1 cellular context compared by ENCODE assay signal in the genomic region with DNA sequence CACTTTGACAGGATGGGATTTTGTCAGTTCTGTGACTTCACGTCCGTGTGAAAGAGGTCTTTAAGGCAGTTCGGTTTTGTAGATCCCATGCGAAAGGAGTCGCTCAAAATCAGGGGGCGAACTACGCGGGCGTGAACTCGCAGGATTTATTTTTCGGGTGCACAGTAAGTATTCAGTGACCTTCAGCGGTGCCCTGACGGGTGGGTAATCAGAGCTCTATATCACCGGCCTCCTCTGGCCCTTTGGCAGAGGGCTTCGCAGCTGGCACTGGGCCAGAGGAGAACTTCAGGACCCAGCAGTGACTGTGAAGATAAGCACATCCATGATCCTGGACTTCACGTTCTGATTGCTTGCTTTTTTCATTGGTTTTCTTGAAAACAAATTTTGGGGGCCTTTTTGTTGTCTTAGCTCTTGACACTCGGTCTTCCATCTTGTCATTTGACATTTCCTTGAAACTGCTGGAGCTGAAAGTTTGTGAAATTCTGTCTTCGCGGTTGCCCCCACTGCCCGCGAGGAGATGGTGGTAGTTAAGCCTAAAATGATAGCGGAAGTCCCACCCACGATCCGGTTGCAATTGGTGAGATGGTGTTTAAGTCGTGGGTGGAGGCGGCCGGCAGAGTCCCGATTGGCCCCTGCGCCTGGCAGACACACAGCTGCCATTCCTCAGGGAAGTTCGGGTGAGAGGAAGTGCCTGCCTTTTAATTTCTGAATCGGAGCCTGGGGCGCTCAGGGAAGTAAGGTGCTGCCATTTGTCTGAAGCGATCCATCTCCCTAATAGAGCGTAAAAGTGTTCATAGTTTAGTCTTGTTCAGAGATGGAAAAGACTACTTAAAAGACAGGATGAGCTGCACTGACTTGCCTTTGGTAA.
TF ChIP-seq lines count a peak whose summit lies in the region.

A gene (minus strand): TSS at position 535 of the 868 bp plus-strand sequence. CDS start 872 bp downstream, outside the sequence.

TF ChIP-seq in K562, 482 proteins besides CTCF, POLR2A, EP300 and RAD21 (continued from another document and continues in another):
- TF ChIP-seq TOE1 (IDR thresholded peaks at IDR 0.05; ENCODE audit: borderline replicate concordance) = no peak
- TF ChIP-seq TOE1 (CRISPR knock-in tag; IDR thresholded peaks at IDR 0.05; ENCODE audit: borderline replicate concordance, low read depth) = no peak
- peak; percentile 47; the same call in 1 of the 2 replicates for TF ChIP-seq MIER1 (IDR thresholded peaks at IDR 0.05; ENCODE audit: low read depth)
- TF ChIP-seq, protein P1, sequence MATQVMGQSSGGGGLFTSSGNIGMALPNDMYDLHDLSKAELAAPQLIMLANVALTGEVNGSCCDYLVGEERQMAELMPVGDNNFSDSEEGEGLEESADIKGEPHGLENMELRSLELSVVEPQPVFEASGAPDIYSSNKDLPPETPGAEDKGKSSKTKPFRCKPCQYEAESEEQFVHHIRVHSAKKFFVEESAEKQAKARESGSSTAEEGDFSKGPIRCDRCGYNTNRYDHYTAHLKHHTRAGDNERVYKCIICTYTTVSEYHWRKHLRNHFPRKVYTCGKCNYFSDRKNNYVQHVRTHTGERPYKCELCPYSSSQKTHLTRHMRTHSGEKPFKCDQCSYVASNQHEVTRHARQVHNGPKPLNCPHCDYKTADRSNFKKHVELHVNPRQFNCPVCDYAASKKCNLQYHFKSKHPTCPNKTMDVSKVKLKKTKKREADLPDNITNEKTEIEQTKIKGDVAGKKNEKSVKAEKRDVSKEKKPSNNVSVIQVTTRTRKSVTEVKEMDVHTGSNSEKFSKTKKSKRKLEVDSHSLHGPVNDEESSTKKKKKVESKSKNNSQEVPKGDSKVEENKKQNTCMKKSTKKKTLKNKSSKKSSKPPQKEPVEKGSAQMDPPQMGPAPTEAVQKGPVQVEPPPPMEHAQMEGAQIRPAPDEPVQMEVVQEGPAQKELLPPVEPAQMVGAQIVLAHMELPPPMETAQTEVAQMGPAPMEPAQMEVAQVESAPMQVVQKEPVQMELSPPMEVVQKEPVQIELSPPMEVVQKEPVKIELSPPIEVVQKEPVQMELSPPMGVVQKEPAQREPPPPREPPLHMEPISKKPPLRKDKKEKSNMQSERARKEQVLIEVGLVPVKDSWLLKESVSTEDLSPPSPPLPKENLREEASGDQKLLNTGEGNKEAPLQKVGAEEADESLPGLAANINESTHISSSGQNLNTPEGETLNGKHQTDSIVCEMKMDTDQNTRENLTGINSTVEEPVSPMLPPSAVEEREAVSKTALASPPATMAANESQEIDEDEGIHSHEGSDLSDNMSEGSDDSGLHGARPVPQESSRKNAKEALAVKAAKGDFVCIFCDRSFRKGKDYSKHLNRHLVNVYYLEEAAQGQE (CRISPR knock-in tag; IDR thresholded peaks at IDR 0.05; ENCODE audit: low read depth) = 0 out of 2 replicates have a peak, but pooled peaks have one; percentile 31
- 0 out of 2 replicates have a peak, but pooled peaks have one; percentile 16 for TF ChIP-seq ZNF41 (CRISPR knock-in tag; conservative IDR thresholded peaks at IDR 0.05)
- no peak for TF ChIP-seq KDM2B (CRISPR knock-in tag; IDR thresholded peaks at IDR 0.05)
- 0 out of 2 replicates have a peak, but pooled peaks have one; percentile 25 for TF ChIP-seq ZNF239 (CRISPR knock-in tag; IDR thresholded peaks at IDR 0.05)
- TF ChIP-seq, protein P2, sequence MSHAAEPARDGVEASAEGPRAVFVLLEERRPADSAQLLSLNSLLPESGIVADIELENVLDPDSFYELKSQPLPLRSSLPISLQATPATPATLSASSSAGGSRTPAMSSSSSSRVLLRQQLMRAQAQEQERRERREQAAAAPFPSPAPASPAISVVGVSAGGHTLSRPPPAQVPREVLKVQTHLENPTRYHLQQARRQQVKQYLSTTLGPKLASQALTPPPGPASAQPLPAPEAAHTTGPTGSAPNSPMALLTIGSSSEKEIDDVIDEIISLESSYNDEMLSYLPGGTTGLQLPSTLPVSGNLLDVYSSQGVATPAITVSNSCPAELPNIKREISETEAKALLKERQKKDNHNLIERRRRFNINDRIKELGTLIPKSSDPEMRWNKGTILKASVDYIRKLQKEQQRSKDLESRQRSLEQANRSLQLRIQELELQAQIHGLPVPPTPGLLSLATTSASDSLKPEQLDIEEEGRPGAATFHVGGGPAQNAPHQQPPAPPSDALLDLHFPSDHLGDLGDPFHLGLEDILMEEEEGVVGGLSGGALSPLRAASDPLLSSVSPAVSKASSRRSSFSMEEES (CRISPR knock-in tag; IDR thresholded peaks at IDR 0.05) = no peak
- TF ChIP-seq GTF2F1 (IDR thresholded peaks at IDR 0.05; ENCODE audit: low read depth, low read length) = no peak
- TF ChIP-seq, protein P3, sequence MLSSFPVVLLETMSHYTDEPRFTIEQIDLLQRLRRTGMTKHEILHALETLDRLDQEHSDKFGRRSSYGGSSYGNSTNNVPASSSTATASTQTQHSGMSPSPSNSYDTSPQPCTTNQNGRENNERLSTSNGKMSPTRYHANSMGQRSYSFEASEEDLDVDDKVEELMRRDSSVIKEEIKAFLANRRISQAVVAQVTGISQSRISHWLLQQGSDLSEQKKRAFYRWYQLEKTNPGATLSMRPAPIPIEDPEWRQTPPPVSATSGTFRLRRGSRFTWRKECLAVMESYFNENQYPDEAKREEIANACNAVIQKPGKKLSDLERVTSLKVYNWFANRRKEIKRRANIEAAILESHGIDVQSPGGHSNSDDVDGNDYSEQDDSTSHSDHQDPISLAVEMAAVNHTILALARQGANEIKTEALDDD (IDR thresholded peaks at IDR 0.05) = peak; percentile 87
- no peak for TF ChIP-seq ZNF253 (CRISPR knock-in tag; conservative IDR thresholded peaks at IDR 0.05)
- TF ChIP-seq, protein P4, sequence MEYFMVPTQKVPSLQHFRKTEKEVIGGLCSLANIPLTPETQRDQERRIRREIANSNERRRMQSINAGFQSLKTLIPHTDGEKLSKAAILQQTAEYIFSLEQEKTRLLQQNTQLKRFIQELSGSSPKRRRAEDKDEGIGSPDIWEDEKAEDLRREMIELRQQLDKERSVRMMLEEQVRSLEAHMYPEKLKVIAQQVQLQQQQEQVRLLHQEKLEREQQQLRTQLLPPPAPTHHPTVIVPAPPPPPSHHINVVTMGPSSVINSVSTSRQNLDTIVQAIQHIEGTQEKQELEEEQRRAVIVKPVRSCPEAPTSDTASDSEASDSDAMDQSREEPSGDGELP (CRISPR knock-in tag; IDR thresholded peaks at IDR 0.05; ENCODE audit: borderline replicate concordance) = peak; percentile 86
- TF ChIP-seq, protein P5, sequence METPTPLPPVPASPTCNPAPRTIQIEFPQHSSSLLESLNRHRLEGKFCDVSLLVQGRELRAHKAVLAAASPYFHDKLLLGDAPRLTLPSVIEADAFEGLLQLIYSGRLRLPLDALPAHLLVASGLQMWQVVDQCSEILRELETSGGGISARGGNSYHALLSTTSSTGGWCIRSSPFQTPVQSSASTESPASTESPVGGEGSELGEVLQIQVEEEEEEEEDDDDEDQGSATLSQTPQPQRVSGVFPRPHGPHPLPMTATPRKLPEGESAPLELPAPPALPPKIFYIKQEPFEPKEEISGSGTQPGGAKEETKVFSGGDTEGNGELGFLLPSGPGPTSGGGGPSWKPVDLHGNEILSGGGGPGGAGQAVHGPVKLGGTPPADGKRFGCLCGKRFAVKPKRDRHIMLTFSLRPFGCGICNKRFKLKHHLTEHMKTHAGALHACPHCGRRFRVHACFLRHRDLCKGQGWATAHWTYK (CRISPR knock-in tag; IDR thresholded peaks at IDR 0.05) = peak; percentile 42; the same call in 1 of the 2 replicates
- peak; percentile 11; the same call in 1 of the 2 replicates for TF ChIP-seq MYC (IDR thresholded peaks at IDR 0.05; ENCODE audit: low read depth, low read length)
- no peak for TF ChIP-seq MYC (CRISPR knock-in tag; IDR thresholded peaks at IDR 0.05; ENCODE audit: borderline replicate concordance, low read depth)
- no peak for TF ChIP-seq ZNF561 (CRISPR knock-in tag; conservative IDR thresholded peaks at IDR 0.05)
- TF ChIP-seq CHD2 (IDR thresholded peaks at IDR 0.05; ENCODE audit: low read depth, low read length) = 0 out of 2 replicates have a peak, but pooled peaks have one; percentile 34
- TF ChIP-seq ETV5 (CRISPR knock-in tag; IDR thresholded peaks at IDR 0.05; ENCODE audit: low read depth) = no peak
- TF ChIP-seq YY1 (IDR thresholded peaks at IDR 0.05; ENCODE audit: borderline replicate concordance in 1 of 3, control insufficient read depth in 1 of 3, extremely low read depth in 1 of 3, insufficient read depth in 3 of 3, insufficient read length in 1 of 3, insufficient replicate concordance in 2 of 3, low read depth in 1 of 3, low read length in 2 of 3) = peak in 2 of 3 experiments; percentile 34 to 51
- TF ChIP-seq ZNF785 (CRISPR knock-in tag; IDR thresholded peaks at IDR 0.05) = no peak
- TF ChIP-seq OTX1 (CRISPR knock-in tag; IDR thresholded peaks at IDR 0.05) = 0 out of 2 replicates have a peak, but pooled peaks have one; percentile 54
- peak in 1 of 2 experiments; percentile 8; a peak in 1 of 4 replicates for TF ChIP-seq TBL1XR1 (IDR thresholded peaks at IDR 0.05; ENCODE audit: low read length in 2 of 2)
- TF ChIP-seq, protein P6, sequence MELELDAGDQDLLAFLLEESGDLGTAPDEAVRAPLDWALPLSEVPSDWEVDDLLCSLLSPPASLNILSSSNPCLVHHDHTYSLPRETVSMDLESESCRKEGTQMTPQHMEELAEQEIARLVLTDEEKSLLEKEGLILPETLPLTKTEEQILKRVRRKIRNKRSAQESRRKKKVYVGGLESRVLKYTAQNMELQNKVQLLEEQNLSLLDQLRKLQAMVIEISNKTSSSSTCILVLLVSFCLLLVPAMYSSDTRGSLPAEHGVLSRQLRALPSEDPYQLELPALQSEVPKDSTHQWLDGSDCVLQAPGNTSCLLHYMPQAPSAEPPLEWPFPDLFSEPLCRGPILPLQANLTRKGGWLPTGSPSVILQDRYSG (tag; conservative IDR thresholded peaks at IDR 0.05; ENCODE audit: low read depth) = peak; percentile 60; the same call in 1 of the 2 replicates
- peak; percentile 57; the same call in 1 of the 2 replicates for TF ChIP-seq POLR2H (tag; IDR thresholded peaks at IDR 0.05; ENCODE audit: low read depth)
- TF ChIP-seq, protein P7, sequence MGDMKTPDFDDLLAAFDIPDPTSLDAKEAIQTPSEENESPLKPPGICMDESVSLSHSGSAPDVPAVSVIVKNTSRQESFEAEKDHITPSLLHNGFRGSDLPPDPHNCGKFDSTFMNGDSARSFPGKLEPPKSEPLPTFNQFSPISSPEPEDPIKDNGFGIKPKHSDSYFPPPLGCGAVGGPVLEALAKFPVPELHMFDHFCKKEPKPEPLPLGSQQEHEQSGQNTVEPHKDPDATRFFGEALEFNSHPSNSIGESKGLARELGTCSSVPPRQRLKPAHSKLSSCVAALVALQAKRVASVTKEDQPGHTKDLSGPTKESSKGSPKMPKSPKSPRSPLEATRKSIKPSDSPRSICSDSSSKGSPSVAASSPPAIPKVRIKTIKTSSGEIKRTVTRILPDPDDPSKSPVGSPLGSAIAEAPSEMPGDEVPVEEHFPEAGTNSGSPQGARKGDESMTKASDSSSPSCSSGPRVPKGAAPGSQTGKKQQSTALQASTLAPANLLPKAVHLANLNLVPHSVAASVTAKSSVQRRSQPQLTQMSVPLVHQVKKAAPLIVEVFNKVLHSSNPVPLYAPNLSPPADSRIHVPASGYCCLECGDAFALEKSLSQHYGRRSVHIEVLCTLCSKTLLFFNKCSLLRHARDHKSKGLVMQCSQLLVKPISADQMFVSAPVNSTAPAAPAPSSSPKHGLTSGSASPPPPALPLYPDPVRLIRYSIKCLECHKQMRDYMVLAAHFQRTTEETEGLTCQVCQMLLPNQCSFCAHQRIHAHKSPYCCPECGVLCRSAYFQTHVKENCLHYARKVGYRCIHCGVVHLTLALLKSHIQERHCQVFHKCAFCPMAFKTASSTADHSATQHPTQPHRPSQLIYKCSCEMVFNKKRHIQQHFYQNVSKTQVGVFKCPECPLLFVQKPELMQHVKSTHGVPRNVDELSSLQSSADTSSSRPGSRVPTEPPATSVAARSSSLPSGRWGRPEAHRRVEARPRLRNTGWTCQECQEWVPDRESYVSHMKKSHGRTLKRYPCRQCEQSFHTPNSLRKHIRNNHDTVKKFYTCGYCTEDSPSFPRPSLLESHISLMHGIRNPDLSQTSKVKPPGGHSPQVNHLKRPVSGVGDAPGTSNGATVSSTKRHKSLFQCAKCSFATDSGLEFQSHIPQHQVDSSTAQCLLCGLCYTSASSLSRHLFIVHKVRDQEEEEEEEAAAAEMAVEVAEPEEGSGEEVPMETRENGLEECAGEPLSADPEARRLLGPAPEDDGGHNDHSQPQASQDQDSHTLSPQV (IDR thresholded peaks at IDR 0.05) = peak; percentile 66
- TF ChIP-seq, protein P8, sequence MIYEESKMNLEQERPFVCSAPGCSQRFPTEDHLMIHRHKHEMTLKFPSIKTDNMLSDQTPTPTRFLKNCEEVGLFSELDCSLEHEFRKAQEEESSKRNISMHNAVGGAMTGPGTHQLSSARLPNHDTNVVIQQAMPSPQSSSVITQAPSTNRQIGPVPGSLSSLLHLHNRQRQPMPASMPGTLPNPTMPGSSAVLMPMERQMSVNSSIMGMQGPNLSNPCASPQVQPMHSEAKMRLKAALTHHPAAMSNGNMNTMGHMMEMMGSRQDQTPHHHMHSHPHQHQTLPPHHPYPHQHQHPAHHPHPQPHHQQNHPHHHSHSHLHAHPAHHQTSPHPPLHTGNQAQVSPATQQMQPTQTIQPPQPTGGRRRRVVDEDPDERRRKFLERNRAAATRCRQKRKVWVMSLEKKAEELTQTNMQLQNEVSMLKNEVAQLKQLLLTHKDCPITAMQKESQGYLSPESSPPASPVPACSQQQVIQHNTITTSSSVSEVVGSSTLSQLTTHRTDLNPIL (CRISPR knock-in tag; IDR thresholded peaks at IDR 0.05) = no peak
- no peak for TF ChIP-seq GABPB2 (CRISPR knock-in tag; conservative IDR thresholded peaks at IDR 0.05)
- peak; percentile 60; the same call in 1 of the 2 replicates for TF ChIP-seq L3MBTL2 (IDR thresholded peaks at IDR 0.05)
- no peak for TF ChIP-seq HNRNPLL (IDR thresholded peaks at IDR 0.05; ENCODE audit: low read depth, low read length, poor library complexity, severe bottlenecking)
- peak; percentile 76 to 81 for TF ChIP-seq NRF1 (conservative IDR thresholded peaks at IDR 0.05 in 1 of 2, IDR thresholded peaks at IDR 0.05 in 1 of 2)
- TF ChIP-seq MAZ (CRISPR knock-in tag; conservative IDR thresholded peaks at IDR 0.05 in 1 of 2, IDR thresholded peaks at IDR 0.05 in 1 of 2) = peak; percentile 20 to 42; a peak in 3 of 4 replicates
- TF ChIP-seq, protein P9, sequence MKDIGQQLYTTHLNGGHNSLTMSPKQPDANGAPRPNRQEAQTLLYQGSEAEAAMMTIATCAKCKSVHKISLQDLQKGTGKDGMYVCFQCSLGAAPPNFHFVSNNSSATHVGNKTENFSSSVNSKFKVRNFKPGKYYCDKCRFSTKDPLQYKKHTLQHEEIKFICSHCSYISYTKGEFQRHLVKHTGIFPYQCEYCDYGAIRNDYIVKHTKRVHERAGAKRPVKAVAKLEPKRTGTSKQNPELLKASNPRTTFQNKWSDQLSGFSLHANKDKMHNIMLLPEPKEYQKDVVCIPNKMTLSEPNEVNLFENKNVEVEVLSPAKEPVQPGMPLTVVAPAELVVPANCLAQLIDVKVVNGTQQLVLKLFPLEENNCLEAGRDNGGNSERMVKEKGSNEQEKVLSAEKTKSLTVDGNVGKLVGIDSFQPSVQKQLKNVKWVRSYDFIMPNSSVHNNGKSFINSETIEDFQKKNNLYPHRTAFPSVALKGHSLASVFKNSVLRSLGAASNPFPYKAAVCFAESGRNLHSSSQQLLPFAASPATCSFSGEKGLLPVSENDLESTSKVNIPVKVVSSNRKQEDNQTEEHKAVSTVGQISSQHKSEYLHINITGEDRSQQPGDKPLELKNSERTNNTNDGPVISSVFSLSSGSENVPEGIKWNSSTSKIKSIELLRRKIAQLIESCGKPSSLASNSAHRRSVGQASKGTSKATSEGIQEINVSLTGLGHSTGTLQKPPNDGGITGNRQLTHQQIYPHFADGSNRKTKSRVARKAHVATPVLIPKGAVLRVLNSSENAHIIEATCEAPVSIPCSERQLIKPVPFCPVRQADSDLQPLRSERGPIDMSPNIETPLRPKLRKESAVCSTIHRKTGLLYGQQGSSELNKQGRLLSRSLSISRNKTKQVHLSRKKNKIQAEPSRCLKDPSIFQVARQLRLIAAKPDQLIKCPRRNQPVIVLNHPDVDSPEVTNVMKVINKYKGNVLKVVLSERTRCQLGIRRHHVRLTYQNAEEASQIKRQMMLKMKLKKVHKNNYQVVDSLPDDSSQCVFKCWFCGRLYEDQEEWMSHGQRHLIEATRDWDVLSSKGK (CRISPR knock-in tag; IDR thresholded peaks at IDR 0.05) = no peak
- 0 out of 2 replicates have a peak, but pooled peaks have one; percentile 40 for TF ChIP-seq ZNF79 (CRISPR knock-in tag; IDR thresholded peaks at IDR 0.05; ENCODE audit: low read depth)
